22 cellular contexts compared by ENCODE assay signal in genomic region chr18:39748727-39749126, GRCh38.
"Had no signal": no experiment of that assay in that cellular context is flagged by ENCODE, and none has a peak within 500 bp of the region (broad histone marks: within the 10 kb centered on the region; RNA-seq: fewer than 3 reads in every experiment).

No MANE protein-coding gene starts in this region.

- H2AFZ ChIP-seq: hepatocyte had no signal

- H3K4me1 Mint-ChIP-seq: immature natural killer cell, mesothelial cell of epicardium had no signal

- H3K9me3 Mint-ChIP-seq: dendritic cell treated with granulocyte-macrophage colony-stimulating factor and Interleukin-4, amounts not matched to agents 40 ng/mL and 50 ng/mL, for 4 days had no signal

- H3K4me3 Mint-ChIP-seq: dendritic cell treated with granulocyte-macrophage colony-stimulating factor and Interleukin-4, amounts not matched to agents 40 ng/mL and 50 ng/mL, for 4 days; effector memory CD8-positive, alpha-beta T cell; immature natural killer cell; mesothelial cell of epicardium had no signal

- FAIRE-seq: endothelial cell of umbilical vein, frontal cortex, kidney had no signal

- H3K27ac Mint-ChIP-seq: dendritic cell treated with granulocyte-macrophage colony-stimulating factor and Interleukin-4, amounts not matched to agents 40 ng/mL and 50 ng/mL, for 4 days; effector memory CD8-positive, alpha-beta T cell; mesothelial cell of epicardium had no signal

- ATAC-seq: effector memory CD8-positive, alpha-beta T cell; foreskin keratinocyte; gastroesophageal sphincter; heart left ventricle; left lung; lower lobe of right lung had no signal

- H3K27ac ChIP-seq: colonic mucosa, esophagus muscularis mucosa, foreskin keratinocyte, gastroesophageal sphincter, heart left ventricle, hepatocyte, left lung, lower lobe of right lung had no signal

- H3K36me3 Mint-ChIP-seq: immature natural killer cell had no signal

- H3K4me1 ChIP-seq: colonic mucosa, esophagus muscularis mucosa, gastroesophageal sphincter, heart left ventricle, left lung, lower lobe of right lung had no signal

- DNase-seq: colonic mucosa; cortex of kidney; effector CD8-positive, alpha-beta T cell; effector memory CD8-positive, alpha-beta T cell; foreskin keratinocyte; heart left ventricle; hypothalamus; immature natural killer cell; islet precursor cell; kidney; kidney glomerular epithelial cell; lower lobe of right lung; mesenchymal stem cell; mucosa of descending colon had no signal

- H3K27me3 ChIP-seq: colonic mucosa, esophagus muscularis mucosa, foreskin keratinocyte, gastroesophageal sphincter, heart left ventricle, hepatocyte, left lung had no signal

- H3K9me3 ChIP-seq: colonic mucosa, esophagus muscularis mucosa, gastroesophageal sphincter, lower lobe of right lung, mucosa of descending colon had no signal

- H3K4me3 ChIP-seq: colonic mucosa, esophagus muscularis mucosa, gastroesophageal sphincter, heart left ventricle, hepatocyte, left lung, lower lobe of right lung, mucosa of descending colon had no signal

- H3K4me2 ChIP-seq: hepatocyte had no signal

- H3K27me3 Mint-ChIP-seq: dendritic cell treated with granulocyte-macrophage colony-stimulating factor and Interleukin-4, amounts not matched to agents 40 ng/mL and 50 ng/mL, for 4 days; effector memory CD8-positive, alpha-beta T cell had no signal

- H3K79me2 ChIP-seq: hepatocyte had no signal

- H3K36me3 ChIP-seq: colonic mucosa, esophagus muscularis mucosa, gastroesophageal sphincter, heart left ventricle, left lung, lower lobe of right lung had no signal
